In genomic region chr5:147336871-147337270, GRCh38 we compare ENCODE assay signal across 20 cellular contexts.
"Had no signal": no experiment of that assay in that cellular context is flagged by ENCODE, and none has a peak within 500 bp of the region (broad histone marks: within the 10 kb centered on the region; RNA-seq: fewer than 3 reads in every experiment).

No MANE protein-coding gene starts in this region.

- H3K9me3 Mint-ChIP-seq: activated T-helper 1 cell treated with anti-CD3 and anti-CD28 coated beads, Interleukin-12 subunit alpha, Interleukin-12 subunit beta, Interleukin-2, Interleukin-4 antibody, amounts not matched to agents 30 ng/mL and 10 ng/mL and 1 ng/mL, durations not matched to agents 14 hours and 24 hours and 36 hours had no signal

- H3K4me3 Mint-ChIP-seq: activated naive CD8-positive, alpha-beta T cell treated with anti-CD3 and anti-CD28 coated beads, Interleukin-2, amount 50 U/mL, for 24 hours; activated T-helper 1 cell treated with anti-CD3 and anti-CD28 coated beads, Interleukin-12 subunit alpha, Interleukin-12 subunit beta, Interleukin-2, Interleukin-4 antibody, amounts not matched to agents 30 ng/mL and 10 ng/mL and 1 ng/mL, durations not matched to agents 14 hours and 24 hours and 36 hours; naive thymus-derived CD8-positive, alpha-beta T cell had no signal

- H3K27me3 ChIP-seq: tibial nerve, uterus had no signal

- H3K27ac ChIP-seq: tibial nerve, uterus had no signal

- H3K9me3 ChIP-seq: uterus had no signal

- H3K4me1 Mint-ChIP-seq: activated naive CD8-positive, alpha-beta T cell treated with anti-CD3 and anti-CD28 coated beads, Interleukin-2, amount 50 U/mL, for 24 hours; naive thymus-derived CD8-positive, alpha-beta T cell had no signal

- DNase-seq: activated CD4-positive, CD25-positive, alpha-beta regulatory T cell treated with anti-CD3 and anti-CD28 coated beads, Interleukin-2, amount 50 U/mL, for 72 hours; activated naive CD8-positive, alpha-beta T cell treated with anti-CD3 and anti-CD28 coated beads, Interleukin-2, amount 50 U/mL, for 24 hours; aorta; dermis blood vessel endothelial cell; hippocampal formation; kidney glomerular epithelial cell; mesenchymal stem cell; naive thymus-derived CD8-positive, alpha-beta T cell; nucleus accumbens; right cardiac atrium; stimulated activated CD4-positive, alpha-beta T cell treated with anti-CD3 and anti-CD28 coated beads, Interleukin-4, amount 100 ng/mL, for 4 hours; stimulated activated CD8-positive, alpha-beta memory T cell treated with anti-CD3 and anti-CD28 coated beads, Interleukin-4, amount 100 ng/mL, for 48 hours; stimulated activated naive CD4-positive, alpha-beta T cell treated with Interleukin-2 at 50 U/mL for 16 hours; substantia nigra; T-helper 9 cell; uterus had no signal

- ATAC-seq: activated naive CD8-positive, alpha-beta T cell treated with anti-CD3 and anti-CD28 coated beads, Interleukin-2, amount 50 U/mL, for 24 hours; naive thymus-derived CD8-positive, alpha-beta T cell; right cardiac atrium had no signal

- H3K27ac Mint-ChIP-seq: activated naive CD8-positive, alpha-beta T cell treated with anti-CD3 and anti-CD28 coated beads, Interleukin-2, amount 50 U/mL, for 24 hours; activated T-helper 1 cell treated with anti-CD3 and anti-CD28 coated beads, Interleukin-12 subunit alpha, Interleukin-12 subunit beta, Interleukin-2, Interleukin-4 antibody, amounts not matched to agents 30 ng/mL and 10 ng/mL and 1 ng/mL, durations not matched to agents 14 hours and 24 hours and 36 hours; naive thymus-derived CD8-positive, alpha-beta T cell; progenitor cell of endocrine pancreas had no signal

- H3K4me1 ChIP-seq: tibial nerve, uterus had no signal

- H3K27me3 Mint-ChIP-seq: activated naive CD8-positive, alpha-beta T cell treated with anti-CD3 and anti-CD28 coated beads, Interleukin-2, amount 50 U/mL, for 24 hours; progenitor cell of endocrine pancreas had no signal

- H3K36me3 ChIP-seq: uterus had no signal

- H3K4me3 ChIP-seq: smooth muscle cell, tibial nerve, uterus had no signal
